In genomic region chr11:97894978-97895377, GRCh38 we compare ENCODE assay signal across 16 cellular contexts.
DNase-seq lines count a peak whose midpoint lies in the region; FAIRE-seq and TF ChIP-seq lines count a peak whose summit lies in the region.
"Had no signal": no experiment of that assay in that cellular context is flagged by ENCODE, and none has a peak within 500 bp of the region (broad histone marks: within the 10 kb centered on the region; RNA-seq: fewer than 3 reads in every experiment).

No MANE protein-coding gene starts in this region.

- peak; percentile 41 for DNase-seq in NCI-H1105 treated with DMSO at 0.1 percent for 48 hours (lab: John Stamatoyannopoulos, UW)
- no peak for DNase-seq in NCI-H1105 (lab: John Stamatoyannopoulos, UW)
- peak; percentile 34 for DNase-seq in NCI-H69 (lab: John Stamatoyannopoulos, UW)
- no peak for DNase-seq in superior temporal gyrus (ENCODE audit: extremely low spot score)
- DNase-seq in small intestine: no peak
- DNase-seq: C1 segment of cervical spinal cord; Calu3; CD4-positive, alpha-beta memory T cell; COR-L47; DMS79; EL; GDM1; H9 had no signal

- TF ChIP-seq CTCF in VCaP (conservative IDR thresholded peaks at IDR 0.05): no peak

- no peak overlapping the region for H3K4me3 ChIP-seq in small intestine (ENCODE audit: low read depth in 1 of 2, low read length in 2 of 2)
- H3K4me3 ChIP-seq: GM12878, GM23338 had no signal

- H3K27ac ChIP-seq in VCaP (peak overlapping the region; percentile 6; the same call in 1 of the 2 replicates), small intestine (ENCODE audit: low read depth in 1 of 2, low read length in 1 of 2) (no peak overlapping the region)

- no peaks in the 10 kb centered on the region for H3K27me3 ChIP-seq in small intestine (ENCODE audit: control insufficient read depth in 2 of 2, insufficient read depth in 2 of 2, low read length in 2 of 2)

- no peak for FAIRE-seq in small intestine (lab: Jason Lieb, UNC)
- FAIRE-seq: GM12878 had no signal

- H3K36me3 ChIP-seq in small intestine (ENCODE audit: control insufficient read depth in 2 of 2, insufficient read depth in 2 of 2, low read length in 2 of 2): no peaks in the 10 kb centered on the region

- WGBS in small intestine, 3 donors: 68 to 78% (median 72%) methylated on average over 2 of the region's 2 CpGs

- H3K9me3 ChIP-seq in small intestine (ENCODE audit: control insufficient read depth, low read depth): no peaks in the 10 kb centered on the region

- no peaks in the 10 kb centered on the region for H3K4me1 ChIP-seq in small intestine (ENCODE audit: control insufficient read depth in 2 of 2, insufficient read depth in 1 of 2, low read depth in 1 of 2, low read length in 1 of 2)

Comparison
In these comparisons a context has a peak if more than half of its experiments do, and no peak if none do; other contexts are left out.
1. DNase-seq: peak in NCI-H1105 treated with DMSO at 0.1 percent for 48 hours (single experiment) and NCI-H69 (single experiment); none in NCI-H1105 (single experiment), superior temporal gyrus (single experiment) and small intestine (single experiment).